Comparison of ENCODE assay signal across 8 cellular contexts in the genomic region with DNA sequence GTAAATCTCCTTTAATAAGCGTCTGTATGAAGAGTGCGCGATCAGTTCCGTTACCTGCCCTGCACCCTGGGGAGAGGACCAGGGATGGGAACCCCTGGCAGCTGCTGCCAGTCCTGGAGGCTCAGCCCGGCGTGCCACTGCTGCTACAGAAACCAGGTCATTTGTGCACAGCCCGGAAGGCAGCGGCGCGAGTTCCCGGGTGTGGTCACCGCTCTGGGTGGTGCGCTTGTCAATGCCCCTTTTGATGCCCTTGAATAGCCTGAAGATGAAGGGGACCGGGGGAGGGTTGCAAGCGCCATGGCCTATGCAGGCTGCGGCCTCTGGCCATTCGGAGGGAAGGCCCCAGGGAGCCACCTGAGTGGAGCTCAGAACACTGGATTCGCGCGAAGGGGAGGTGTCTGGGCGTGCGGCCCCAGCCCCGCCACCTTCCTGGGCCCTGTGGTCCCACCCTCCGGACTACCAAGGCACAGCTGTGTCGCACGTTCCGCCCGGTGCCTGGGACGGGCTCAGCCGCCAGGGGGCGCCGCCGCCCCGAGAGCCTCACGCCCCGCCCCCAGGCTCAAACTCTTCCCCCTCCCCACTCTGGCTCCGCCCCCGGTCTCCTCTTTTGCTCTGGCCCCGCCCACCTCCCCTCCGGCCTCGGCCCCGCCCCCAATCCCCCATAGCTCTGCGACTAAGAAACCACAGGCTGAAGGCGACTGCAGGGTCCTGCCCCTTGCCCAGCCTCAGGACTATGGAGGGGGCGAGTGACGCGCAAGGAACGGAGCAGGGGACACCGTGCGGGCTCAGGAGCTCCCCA. TPM values are rescaled to one million over a fixed set of nuclear protein-coding genes. Genes with fewer than 3 reads are reported as not detected.
DNase-seq lines count a peak whose midpoint lies in the region; ATAC-seq and TF ChIP-seq lines count a peak whose summit lies in the region.

No MANE protein-coding gene starts in this region.

- DNase-seq in T follicular helper cell (ENCODE audit: low read depth), result peak; percentile 71
- peak; percentile 65 for DNase-seq in activated naive CD8-positive, alpha-beta T cell treated with anti-CD3 and anti-CD28 coated beads, Interleukin-2, amount 50 U/mL, for 16 hours (ENCODE audit: low read depth, low spot score)
- peak; percentile 87 for DNase-seq in left ventricle myocardium superior
- peak; percentile 74 to 92 for DNase-seq in psoas muscle
- DNase-seq in ureter (ENCODE audit: low spot score), result peak; percentile 69
- DNase-seq in cerebellar nuclear complex (lab: John Stamatoyannopoulos, UW), result no peak

- H3K4me1 ChIP-seq in psoas muscle, result peaks cover 6% of the 10 kb centered on the region

- H3K4me3 ChIP-seq in psoas muscle, result peak overlapping the region; percentile 61

- TF ChIP-seq CTCF in psoas muscle (IDR thresholded peaks at IDR 0.05), result peak; percentile 79

- peak overlapping the region; percentile 4 for H3K27ac ChIP-seq in psoas muscle

- no peaks in the 10 kb centered on the region for H3K27me3 ChIP-seq in psoas muscle (ENCODE audit: insufficient read depth in 3 of 3, low read length in 2 of 3)

- ATAC-seq in GM18861 (IDR thresholded peaks at IDR 0.05; ENCODE audit: unreplicated experiment) (peak; percentile 41), left ventricle myocardium superior (peak; percentile 81), psoas muscle (peak; percentile 71 to 93 (median 85)), HG03135 (IDR thresholded peaks at IDR 0.05; ENCODE audit: unreplicated experiment) (no peak)

- intact Hi-C loops in left ventricle myocardium superior (cut with micrococcal nuclease), result no loop called here
- intact Hi-C loops in psoas muscle (cut with DNase I), result loop anchor here (5.0 to 10.0 kb wide), 2 partner anchors 90 to 293 kb away; partner anchors contain the start of gene RADIL (in 1 of the 2)

- H3K9me3 ChIP-seq in psoas muscle, result no peaks in the 10 kb centered on the region

- WGBS in psoas muscle, 3 donors, result 45 to 56% (median 54%) methylated on average over 41 to 50 of the region's 50 CpGs

- H3K36me3 ChIP-seq in psoas muscle (ENCODE audit: insufficient read depth in 1 of 2, low read depth in 1 of 2), result peaks cover 2 to 47% of the 10 kb centered on the region in 2 donors

RNA-seq across cellular contexts. Expression of gene AP5Z1, which starts 16.5 kb away (rescaled TPM):
- total RNA-seq in left ventricle myocardium superior (10.5 TPM), psoas muscle (10 to 100 TPM in 1 of 4 donors, 1 to 10 TPM in 3; 6.6 to 20.1 (median 8.7) TPM), ureter (39.1 TPM)
- polyA plus RNA-seq in psoas muscle, result 10 to 100 TPM; 12.1 to 19.2 (median 15.2) TPM

Comparison
In these comparisons a context has a peak if more than half of its experiments do, and no peak if none do; other contexts are left out.
1. DNase-seq: peak in T follicular helper cell (single experiment), activated naive CD8-positive, alpha-beta T cell treated with anti-CD3 and anti-CD28 coated beads, Interleukin-2, amount 50 U/mL, for 16 hours (single experiment), left ventricle myocardium superior (single experiment), psoas muscle (2 of 2) and ureter (single experiment); none in cerebellar nuclear complex (0 of 2).